Comparison of ENCODE assay signal across 2 cellular contexts in the genomic region with DNA sequence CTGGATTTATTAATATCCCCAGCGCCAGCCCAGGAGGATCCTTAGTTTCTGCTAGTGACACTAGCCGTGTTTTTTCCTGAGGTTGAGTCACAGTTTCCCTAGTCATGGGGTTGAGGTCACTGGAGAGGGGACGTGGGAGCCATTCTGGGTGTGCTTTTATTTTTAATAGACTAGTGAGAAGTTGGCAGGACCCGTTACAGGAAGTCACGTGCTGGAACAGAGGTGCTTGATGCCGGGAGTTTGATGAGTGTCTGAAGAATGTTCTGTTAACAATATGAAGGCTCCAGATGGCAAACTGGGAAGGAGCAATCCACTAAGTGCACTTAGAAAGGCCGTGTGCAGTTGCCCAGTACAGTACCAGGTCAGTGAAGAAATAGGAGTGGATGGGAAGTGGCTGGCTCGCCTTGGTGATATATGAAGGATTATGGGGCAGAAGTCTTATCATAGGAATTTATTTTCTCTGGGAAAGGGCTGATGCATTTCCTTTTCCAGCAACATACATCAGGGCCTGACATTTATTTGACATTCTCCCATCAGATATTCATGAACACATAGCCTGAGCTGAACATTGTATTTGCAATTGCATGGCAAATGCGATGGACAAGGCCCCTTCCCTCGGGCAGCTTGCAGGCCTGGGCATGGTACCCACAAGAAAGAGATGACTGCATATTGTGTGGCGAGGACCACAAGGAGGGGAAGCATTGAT.
A peak's percentile ranks its signal among the peaks of the same experiment; 100 is the strongest.
TF ChIP-seq lines count a peak whose summit lies in the region.

No MANE protein-coding gene starts in this region.

TF ChIP-seq in IMR-90, 13 proteins besides CTCF, POLR2A, EP300 and RAD21:
- TF ChIP-seq, protein P1, sequence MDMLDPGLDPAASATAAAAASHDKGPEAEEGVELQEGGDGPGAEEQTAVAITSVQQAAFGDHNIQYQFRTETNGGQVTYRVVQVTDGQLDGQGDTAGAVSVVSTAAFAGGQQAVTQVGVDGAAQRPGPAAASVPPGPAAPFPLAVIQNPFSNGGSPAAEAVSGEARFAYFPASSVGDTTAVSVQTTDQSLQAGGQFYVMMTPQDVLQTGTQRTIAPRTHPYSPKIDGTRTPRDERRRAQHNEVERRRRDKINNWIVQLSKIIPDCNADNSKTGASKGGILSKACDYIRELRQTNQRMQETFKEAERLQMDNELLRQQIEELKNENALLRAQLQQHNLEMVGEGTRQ (IDR thresholded peaks at IDR 0.05; ENCODE audit: low read depth, low read length) = peak; percentile 39
- TF ChIP-seq RFX5 (IDR thresholded peaks at IDR 0.05; ENCODE audit: low read depth, low read length) (no peak), RCOR1 (IDR thresholded peaks at IDR 0.05; ENCODE audit: insufficient replicate concordance, low read length) (no peak)

TF ChIP-seq in endothelial cell of umbilical vein, 7 proteins besides CTCF, POLR2A, EP300 and RAD21:
- peak; percentile 65 for TF ChIP-seq POLR2AphosphoS5 (IDR thresholded peaks at IDR 0.05; ENCODE audit: insufficient read depth, low read depth, low read length)
- TF ChIP-seq MYC (IDR thresholded peaks at IDR 0.05; ENCODE audit: low read depth, low read length) = no peak
- TF ChIP-seq GATA2 (IDR thresholded peaks at IDR 0.05; ENCODE audit: insufficient read depth, insufficient read length, low read depth, low read length) = peak; percentile 58
- TF ChIP-seq, protein P2, sequence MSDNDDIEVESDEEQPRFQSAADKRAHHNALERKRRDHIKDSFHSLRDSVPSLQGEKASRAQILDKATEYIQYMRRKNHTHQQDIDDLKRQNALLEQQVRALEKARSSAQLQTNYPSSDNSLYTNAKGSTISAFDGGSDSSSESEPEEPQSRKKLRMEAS (IDR thresholded peaks at IDR 0.05; ENCODE audit: insufficient read depth, insufficient read length) = peak; percentile 97
- peak; percentile 96 for TF ChIP-seq FOS (IDR thresholded peaks at IDR 0.05; ENCODE audit: borderline replicate concordance, insufficient read depth, low read length)
- peak; percentile 91 for TF ChIP-seq JUN (IDR thresholded peaks at IDR 0.05; ENCODE audit: borderline replicate concordance, insufficient read depth, insufficient read length, low read depth)
- TF ChIP-seq EZH2 (IDR thresholded peaks at IDR 0.05; ENCODE audit: borderline replicate concordance, low read depth, low read length, severe bottlenecking) = no peak
